In genomic region chr13:98490195-98490771, GRCh38 we compare ENCODE assay signal across 1 cellular context.
TF ChIP-seq lines count a peak whose summit lies in the region.

No MANE protein-coding gene starts in this region.

TF ChIP-seq in HepG2, 621 proteins besides CTCF, POLR2A, EP300 and RAD21 (continued from another document and continues in another):
- TF ChIP-seq ZNF503 (CRISPR knock-in tag; IDR thresholded peaks at IDR 0.05), result 0 out of 2 replicates have a peak, but pooled peaks have one; percentile 44
- TF ChIP-seq RFXAP (CRISPR knock-in tag; IDR thresholded peaks at IDR 0.05; ENCODE audit: borderline replicate concordance), result 0 out of 2 replicates have a peak, but pooled peaks have one; percentile 26
- TF ChIP-seq ZNF557 (CRISPR knock-in tag; IDR thresholded peaks at IDR 0.05), result no peak
- TF ChIP-seq ZNF7 (CRISPR knock-in tag; IDR thresholded peaks at IDR 0.05), result no peak
- no peak for TF ChIP-seq KLF6 (CRISPR knock-in tag; IDR thresholded peaks at IDR 0.05)
- peak; percentile 92; the same call in 1 of the 2 replicates for TF ChIP-seq ZBTB20 (CRISPR knock-in tag; IDR thresholded peaks at IDR 0.05; ENCODE audit: borderline replicate concordance, low read depth)
- peak; percentile 34; the same call in 1 of the 2 replicates for TF ChIP-seq FOXK2 (IDR thresholded peaks at IDR 0.05)
- TF ChIP-seq POGZ (CRISPR knock-in tag; IDR thresholded peaks at IDR 0.05), result 0 out of 2 replicates have a peak, but pooled peaks have one; percentile 24
- no peak for TF ChIP-seq MAFG (CRISPR knock-in tag; IDR thresholded peaks at IDR 0.05)
- TF ChIP-seq ZBTB43 (CRISPR knock-in tag; conservative IDR thresholded peaks at IDR 0.05), result peak; percentile 77; the same call in 1 of the 2 replicates
- TF ChIP-seq, protein P1, sequence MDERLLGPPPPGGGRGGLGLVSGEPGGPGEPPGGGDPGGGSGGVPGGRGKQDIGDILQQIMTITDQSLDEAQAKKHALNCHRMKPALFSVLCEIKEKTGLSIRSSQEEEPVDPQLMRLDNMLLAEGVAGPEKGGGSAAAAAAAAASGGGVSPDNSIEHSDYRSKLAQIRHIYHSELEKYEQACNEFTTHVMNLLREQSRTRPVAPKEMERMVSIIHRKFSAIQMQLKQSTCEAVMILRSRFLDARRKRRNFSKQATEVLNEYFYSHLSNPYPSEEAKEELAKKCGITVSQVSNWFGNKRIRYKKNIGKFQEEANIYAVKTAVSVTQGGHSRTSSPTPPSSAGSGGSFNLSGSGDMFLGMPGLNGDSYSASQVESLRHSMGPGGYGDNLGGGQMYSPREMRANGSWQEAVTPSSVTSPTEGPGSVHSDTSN (CRISPR knock-in tag; IDR thresholded peaks at IDR 0.05), result no peak
- TF ChIP-seq PRPF4 (IDR thresholded peaks at IDR 0.05; ENCODE audit: low read depth, low read length, poor library complexity, severe bottlenecking), result no peak
- TF ChIP-seq ZNF24 (IDR thresholded peaks at IDR 0.05), result no peak
- TF ChIP-seq CEBPG (CRISPR knock-in tag; IDR thresholded peaks at IDR 0.05), result peak; percentile 72
- TF ChIP-seq TCF7 (IDR thresholded peaks at IDR 0.05; ENCODE audit: low read depth), result peak; percentile 31
- TF ChIP-seq NONO (IDR thresholded peaks at IDR 0.05), result no peak
- TF ChIP-seq NONO (CRISPR knock-in tag; conservative IDR thresholded peaks at IDR 0.05), result peak; percentile 44; the same call in 1 of the 2 replicates
- TF ChIP-seq, protein P2, sequence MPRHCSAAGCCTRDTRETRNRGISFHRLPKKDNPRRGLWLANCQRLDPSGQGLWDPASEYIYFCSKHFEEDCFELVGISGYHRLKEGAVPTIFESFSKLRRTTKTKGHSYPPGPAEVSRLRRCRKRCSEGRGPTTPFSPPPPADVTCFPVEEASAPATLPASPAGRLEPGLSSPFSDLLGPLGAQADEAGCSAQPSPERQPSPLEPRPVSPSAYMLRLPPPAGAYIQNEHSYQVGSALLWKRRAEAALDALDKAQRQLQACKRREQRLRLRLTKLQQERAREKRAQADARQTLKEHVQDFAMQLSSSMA (CRISPR knock-in tag; IDR thresholded peaks at IDR 0.05), result no peak
- peak; percentile 57; the same call in 1 of the 2 replicates for TF ChIP-seq HDAC1 (CRISPR knock-in tag; IDR thresholded peaks at IDR 0.05)
- 0 out of 2 replicates have a peak, but pooled peaks have one; percentile 25 for TF ChIP-seq KDM6A (CRISPR knock-in tag; IDR thresholded peaks at IDR 0.05; ENCODE audit: low read depth)
- 0 out of 2 replicates have a peak, but pooled peaks have one; percentile 38 for TF ChIP-seq HOXA9 (CRISPR knock-in tag; IDR thresholded peaks at IDR 0.05; ENCODE audit: borderline replicate concordance)
- TF ChIP-seq RXRA (CRISPR knock-in tag; IDR thresholded peaks at IDR 0.05), result peak; percentile 18; the same call in 1 of the 2 replicates
- TF ChIP-seq ETV5 (CRISPR knock-in tag; IDR thresholded peaks at IDR 0.05; ENCODE audit: borderline replicate concordance), result peak; percentile 72
- TF ChIP-seq TBX2 (CRISPR knock-in tag; IDR thresholded peaks at IDR 0.05; ENCODE audit: borderline replicate concordance), result peak; percentile 87
- no peak for TF ChIP-seq ZNF225 (CRISPR knock-in tag; IDR thresholded peaks at IDR 0.05)
- TF ChIP-seq HNF4A (CRISPR knock-in tag; IDR thresholded peaks at IDR 0.05), result peak; percentile 88
- TF ChIP-seq ZNF607 (CRISPR knock-in tag; IDR thresholded peaks at IDR 0.05; ENCODE audit: borderline replicate concordance), result 0 out of 2 replicates have a peak, but pooled peaks have one; percentile 21
- TF ChIP-seq MEIS1 (CRISPR knock-in tag; IDR thresholded peaks at IDR 0.05; ENCODE audit: borderline replicate concordance), result no peak
- TF ChIP-seq ERF (CRISPR knock-in tag; IDR thresholded peaks at IDR 0.05), result peak; percentile 46; the same call in 1 of the 2 replicates
- TF ChIP-seq HMGXB4 (CRISPR knock-in tag; IDR thresholded peaks at IDR 0.05; ENCODE audit: borderline replicate concordance in 1 of 2, low read depth in 1 of 2), result peak in 1 of 2 experiments; percentile 25; a peak in 1 of 4 replicates
- 0 out of 2 replicates have a peak, but pooled peaks have one; percentile 64 for TF ChIP-seq MED13 (CRISPR knock-in tag; IDR thresholded peaks at IDR 0.05)
- TF ChIP-seq TBL1XR1 (IDR thresholded peaks at IDR 0.05; ENCODE audit: borderline replicate concordance, low read length, partially characterized antibody), result no peak
- peak; percentile 79; the same call in 1 of the 2 replicates for TF ChIP-seq NR2F6 (IDR thresholded peaks at IDR 0.05)
- TF ChIP-seq NR2F6 (CRISPR knock-in tag; IDR thresholded peaks at IDR 0.05), result no peak; the same call in 1 of the 2 replicates
- TF ChIP-seq ZNF737 (CRISPR knock-in tag; IDR thresholded peaks at IDR 0.05; ENCODE audit: borderline replicate concordance), result no peak
- no peak for TF ChIP-seq ZKSCAN1 (IDR thresholded peaks at IDR 0.05; ENCODE audit: low read length)
- TF ChIP-seq SKIL (CRISPR knock-in tag; IDR thresholded peaks at IDR 0.05; ENCODE audit: borderline replicate concordance), result peak; percentile 40; the same call in 1 of the 2 replicates
- TF ChIP-seq MIER3 (CRISPR knock-in tag; IDR thresholded peaks at IDR 0.05; ENCODE audit: borderline replicate concordance), result no peak
- no peak for TF ChIP-seq RFX5 (IDR thresholded peaks at IDR 0.05; ENCODE audit: low read depth, low read length)
- peak; percentile 73 for TF ChIP-seq HNF4G (IDR thresholded peaks at IDR 0.05; ENCODE audit: borderline replicate concordance, low read depth, low read length)
- TF ChIP-seq HNF4G (CRISPR knock-in tag; IDR thresholded peaks at IDR 0.05; ENCODE audit: borderline replicate concordance, low read depth), result peak; percentile 42; the same call in 1 of the 2 replicates
- TF ChIP-seq, protein P3, sequence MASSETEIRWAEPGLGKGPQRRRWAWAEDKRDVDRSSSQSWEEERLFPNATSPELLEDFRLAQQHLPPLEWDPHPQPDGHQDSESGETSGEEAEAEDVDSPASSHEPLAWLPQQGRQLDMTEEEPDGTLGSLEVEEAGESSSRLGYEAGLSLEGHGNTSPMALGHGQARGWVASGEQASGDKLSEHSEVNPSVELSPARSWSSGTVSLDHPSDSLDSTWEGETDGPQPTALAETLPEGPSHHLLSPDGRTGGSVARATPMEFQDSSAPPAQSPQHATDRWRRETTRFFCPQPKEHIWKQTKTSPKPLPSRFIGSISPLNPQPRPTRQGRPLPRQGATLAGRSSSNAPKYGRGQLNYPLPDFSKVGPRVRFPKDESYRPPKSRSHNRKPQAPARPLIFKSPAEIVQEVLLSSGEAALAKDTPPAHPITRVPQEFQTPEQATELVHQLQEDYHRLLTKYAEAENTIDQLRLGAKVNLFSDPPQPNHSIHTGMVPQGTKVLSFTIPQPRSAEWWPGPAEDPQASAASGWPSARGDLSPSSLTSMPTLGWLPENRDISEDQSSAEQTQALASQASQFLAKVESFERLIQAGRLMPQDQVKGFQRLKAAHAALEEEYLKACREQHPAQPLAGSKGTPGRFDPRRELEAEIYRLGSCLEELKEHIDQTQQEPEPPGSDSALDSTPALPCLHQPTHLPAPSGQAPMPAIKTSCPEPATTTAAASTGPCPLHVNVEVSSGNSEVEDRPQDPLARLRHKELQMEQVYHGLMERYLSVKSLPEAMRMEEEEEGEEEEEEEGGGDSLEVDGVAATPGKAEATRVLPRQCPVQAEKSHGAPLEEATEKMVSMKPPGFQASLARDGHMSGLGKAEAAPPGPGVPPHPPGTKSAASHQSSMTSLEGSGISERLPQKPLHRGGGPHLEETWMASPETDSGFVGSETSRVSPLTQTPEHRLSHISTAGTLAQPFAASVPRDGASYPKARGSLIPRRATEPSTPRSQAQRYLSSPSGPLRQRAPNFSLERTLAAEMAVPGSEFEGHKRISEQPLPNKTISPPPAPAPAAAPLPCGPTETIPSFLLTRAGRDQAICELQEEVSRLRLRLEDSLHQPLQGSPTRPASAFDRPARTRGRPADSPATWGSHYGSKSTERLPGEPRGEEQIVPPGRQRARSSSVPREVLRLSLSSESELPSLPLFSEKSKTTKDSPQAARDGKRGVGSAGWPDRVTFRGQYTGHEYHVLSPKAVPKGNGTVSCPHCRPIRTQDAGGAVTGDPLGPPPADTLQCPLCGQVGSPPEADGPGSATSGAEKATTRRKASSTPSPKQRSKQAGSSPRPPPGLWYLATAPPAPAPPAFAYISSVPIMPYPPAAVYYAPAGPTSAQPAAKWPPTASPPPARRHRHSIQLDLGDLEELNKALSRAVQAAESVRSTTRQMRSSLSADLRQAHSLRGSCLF (CRISPR knock-in tag; IDR thresholded peaks at IDR 0.05; ENCODE audit: borderline replicate concordance), result no peak
- TF ChIP-seq RAD51 (IDR thresholded peaks at IDR 0.05; ENCODE audit: borderline replicate concordance), result no peak
- TF ChIP-seq ZNF644 (CRISPR knock-in tag; IDR thresholded peaks at IDR 0.05; ENCODE audit: low read depth), result no peak
- no peak for TF ChIP-seq CREB1 (IDR thresholded peaks at IDR 0.05)
- TF ChIP-seq CREB1 (CRISPR knock-in tag; IDR thresholded peaks at IDR 0.05), result peak; percentile 50; the same call in 1 of the 2 replicates
- TF ChIP-seq, protein P4, sequence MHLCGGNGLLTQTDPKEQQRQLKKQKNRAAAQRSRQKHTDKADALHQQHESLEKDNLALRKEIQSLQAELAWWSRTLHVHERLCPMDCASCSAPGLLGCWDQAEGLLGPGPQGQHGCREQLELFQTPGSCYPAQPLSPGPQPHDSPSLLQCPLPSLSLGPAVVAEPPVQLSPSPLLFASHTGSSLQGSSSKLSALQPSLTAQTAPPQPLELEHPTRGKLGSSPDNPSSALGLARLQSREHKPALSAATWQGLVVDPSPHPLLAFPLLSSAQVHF (CRISPR knock-in tag; IDR thresholded peaks at IDR 0.05), result 0 out of 2 replicates have a peak, but pooled peaks have one; percentile 24
- TF ChIP-seq SOX5 (CRISPR knock-in tag; IDR thresholded peaks at IDR 0.05; ENCODE audit: borderline replicate concordance), result peak; percentile 95
- TF ChIP-seq HIC2 (CRISPR knock-in tag; IDR thresholded peaks at IDR 0.05; ENCODE audit: low read depth), result no peak
- TF ChIP-seq NFIC (IDR thresholded peaks at IDR 0.05; ENCODE audit: low read length), result peak; percentile 67; the same call in 1 of the 2 replicates
